ENCODE assay signal across 8 cellular contexts in the genomic region with DNA sequence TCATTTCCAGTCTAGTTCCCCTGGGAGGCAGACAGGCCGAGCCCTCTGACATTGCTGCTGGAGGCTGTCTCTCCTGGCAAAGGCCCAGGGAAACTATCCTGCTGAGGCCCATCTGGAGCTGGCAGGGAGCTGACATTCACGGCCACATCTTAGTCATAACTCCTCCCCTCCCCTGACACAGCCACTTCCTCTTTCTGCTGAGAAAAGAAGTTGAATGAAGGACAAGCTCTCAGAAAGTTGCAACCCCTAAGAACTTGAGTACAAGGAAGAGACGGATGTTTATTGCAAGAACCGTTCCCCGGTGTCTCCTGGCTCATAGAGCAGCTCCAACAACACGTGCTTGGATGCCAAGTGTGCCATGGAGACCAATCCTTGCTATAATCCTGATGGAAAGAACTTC. TPM values are rescaled to one million over a fixed set of nuclear protein-coding genes. Genes with fewer than 3 reads are reported as not detected.
DNase-seq lines count a peak whose midpoint lies in the region; ATAC-seq lines count a peak whose summit lies in the region.
"Not testable (repeated sequence)": the region's sequence is repeated elsewhere in the genome, so short reads cannot be mapped to it uniquely, and the experiment has no call there.

No MANE protein-coding gene starts in this region.

- not testable (repeated sequence) for H3K36me3 Mint-ChIP-seq in activated naive CD4-positive, alpha-beta T cell treated with anti-CD3 and anti-CD28 coated beads, Interleukin-2, amount 50 U/mL, for 24 hours

- peak; percentile 98 for ATAC-seq in GM18511 (IDR thresholded peaks at IDR 0.05; ENCODE audit: unreplicated experiment)
- peak; percentile 96 for ATAC-seq in HG02678 (IDR thresholded peaks at IDR 0.05; ENCODE audit: unreplicated experiment)

- not testable (repeated sequence) for H3K27me3 Mint-ChIP-seq in activated naive CD4-positive, alpha-beta T cell treated with anti-CD3 and anti-CD28 coated beads, Interleukin-2, amount 50 U/mL, for 24 hours

- not testable (repeated sequence) for H3K9me3 Mint-ChIP-seq in activated naive CD4-positive, alpha-beta T cell treated with anti-CD3 and anti-CD28 coated beads, Interleukin-2, amount 50 U/mL, for 24 hours

- DNase-seq in A172 (ENCODE audit: low spot score) (peak; percentile 94), LHCN-M2 (ENCODE audit: low read depth) (peak; percentile 89), SKM-1 treated with dmso at 0.1 percent for 144 hours (lab: John Stamatoyannopoulos, UW; ENCODE audit: unreplicated experiment) (peak; percentile 75), cardiac septum (ENCODE audit: low spot score) (peak; percentile 88), putamen (ENCODE audit: low spot score) (peak; percentile 20)

- peaks cover 26% of the 10 kb centered on the region for H3K4me1 Mint-ChIP-seq in activated naive CD4-positive, alpha-beta T cell treated with anti-CD3 and anti-CD28 coated beads, Interleukin-2, amount 50 U/mL, for 24 hours

- H3K4me3 Mint-ChIP-seq in activated naive CD4-positive, alpha-beta T cell treated with anti-CD3 and anti-CD28 coated beads, Interleukin-2, amount 50 U/mL, for 24 hours: not testable (repeated sequence)

- intact Hi-C loops in cardiac septum (cut with DNase I): not testable (repeated sequence)

- peak overlapping the region; percentile 41 for H3K27ac Mint-ChIP-seq in activated naive CD4-positive, alpha-beta T cell treated with anti-CD3 and anti-CD28 coated beads, Interleukin-2, amount 50 U/mL, for 24 hours

RNA-seq across cellular contexts. Expression of a gene that starts 21.1 kb away (rescaled TPM):
- total RNA-seq in A172 (2014; rRNA removed; shearing (Covaris generic)): 12.8 and 19.4 TPM in 2 replicates
- 18.1 and 25.8 TPM in 2 replicates for total RNA-seq in LHCN-M2 (2014; rRNA removed)
- 71.0 TPM for polyA plus RNA-seq in LHCN-M2 (2012)
- total RNA-seq in cardiac septum: 10.6 TPM

Comparison
In these comparisons a context has a peak if more than half of its experiments do, and no peak if none do; other contexts are left out.
1. Peak in every context shown above with its lines: DNase-seq and ATAC-seq.
2. DNase-seq: peak in every context shown above with its lines; median percentile 94 in A172; 89 in LHCN-M2; 88 in cardiac septum; 75 in SKM-1 treated with dmso at 0.1 percent for 144 hours; 20 in putamen.